Comparison of ENCODE assay signal across 13 cellular contexts in the genomic region with DNA sequence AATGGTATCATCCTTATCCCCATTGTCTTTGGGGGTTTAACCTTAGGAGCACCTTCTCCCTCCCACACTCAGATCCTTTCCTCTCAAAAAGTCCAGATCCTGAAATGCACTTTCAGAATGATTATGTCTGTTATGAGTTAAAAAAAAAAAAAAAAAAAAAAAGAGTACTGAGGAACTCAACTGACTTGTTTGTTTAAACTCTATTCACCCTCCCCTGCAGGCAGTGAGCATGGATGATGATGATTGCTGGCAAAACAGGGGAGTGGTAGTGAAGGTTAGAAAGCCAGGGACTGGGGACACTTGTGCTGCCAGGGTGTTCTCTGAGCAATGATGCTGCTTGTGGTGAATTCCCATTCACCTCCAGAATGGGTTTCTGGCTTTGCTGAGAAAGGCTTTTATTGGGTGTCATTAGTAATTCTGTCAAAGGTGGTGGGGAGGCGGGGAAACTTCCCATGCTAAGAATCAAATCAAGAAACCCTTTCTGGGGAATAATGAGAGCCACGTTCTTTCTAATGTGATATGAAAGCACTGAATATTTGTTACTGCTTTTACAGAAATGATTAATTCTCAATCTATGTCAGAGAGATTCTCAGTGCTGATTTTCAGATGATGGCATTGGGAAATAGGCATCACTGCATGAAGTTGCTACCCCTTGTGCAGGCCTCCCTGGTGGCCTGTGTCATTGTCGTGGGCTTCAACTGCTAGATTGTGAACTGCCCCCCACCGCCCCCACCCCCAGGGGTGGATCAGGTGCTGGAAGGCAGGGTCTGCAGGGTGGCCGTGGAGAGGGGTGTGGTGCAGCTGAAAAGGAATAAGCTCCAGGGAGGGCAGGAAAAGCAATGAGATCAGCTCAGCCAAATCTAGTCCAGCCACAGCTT.
DNase-seq lines count a peak whose midpoint lies in the region; ATAC-seq lines count a peak whose summit lies in the region.
"Had no signal": no experiment of that assay in that cellular context is flagged by ENCODE, and none has a peak within 500 bp of the region (broad histone marks: within the 10 kb centered on the region; RNA-seq: fewer than 3 reads in every experiment).

No MANE protein-coding gene starts in this region.

- peaks cover 8% of the 10 kb centered on the region for H3K36me3 Mint-ChIP-seq in effector memory CD8-positive, alpha-beta T cell (ENCODE audit: insufficient read depth)

- ATAC-seq in HG03432 (IDR thresholded peaks at IDR 0.05; ENCODE audit: unreplicated experiment) (peak; percentile 57), HG03108 (IDR thresholded peaks at IDR 0.05; ENCODE audit: unreplicated experiment) (no peak), GM21723 (IDR thresholded peaks at IDR 0.05; ENCODE audit: unreplicated experiment) (no peak)
- ATAC-seq in effector memory CD8-positive, alpha-beta T cell (replicated peaks), result no peak
- peak; percentile 92 for ATAC-seq in stimulated activated naive CD8-positive, alpha-beta T cell treated with anti-CD3 and anti-CD28 coated beads, Interleukin-15, amount 100 ng/mL, for 72 hours

- DNase-seq in activated T-cell treated with anti-CD3 and anti-CD28 coated beads for 48 hours (ENCODE audit: low read depth) (peak; percentile 44), HuH-7.5 (ENCODE audit: low spot score) (no peak)
- DNase-seq in activated T-cell treated with anti-CD3 and anti-CD28 coated beads, Interleukin-2, amount 50 U/mL, for 1 hour, result no peak
- no peak for DNase-seq in effector memory CD8-positive, alpha-beta T cell
- DNase-seq in stimulated activated naive CD8-positive, alpha-beta T cell treated with anti-CD3 and anti-CD28 coated beads, Interleukin-15, amount 100 ng/mL, for 72 hours, result peak in 1 of 2 donors; percentile 47
- DNase-seq: AML-193, brain microvascular endothelial cell, right cardiac atrium, testis had no signal

- H3K27me3 Mint-ChIP-seq in effector memory CD8-positive, alpha-beta T cell, result no peaks in the 10 kb centered on the region
- H3K27me3 Mint-ChIP-seq in stimulated activated naive CD8-positive, alpha-beta T cell treated with anti-CD3 and anti-CD28 coated beads, Interleukin-15, amount 100 ng/mL, for 72 hours, result peaks cover 6% of the 10 kb centered on the region

- peak overlapping the region; percentile 70 to 78 for H3K4me3 Mint-ChIP-seq in effector memory CD8-positive, alpha-beta T cell
- H3K4me3 Mint-ChIP-seq in stimulated activated naive CD8-positive, alpha-beta T cell treated with anti-CD3 and anti-CD28 coated beads, Interleukin-15, amount 100 ng/mL, for 72 hours, result peak overlapping the region; percentile 1 to 48
- H3K4me3 Mint-ChIP-seq: nephron had no signal

- H3K9me3 Mint-ChIP-seq in effector memory CD8-positive, alpha-beta T cell, result no peaks in the 10 kb centered on the region
- peaks cover 2 to 18% of the 10 kb centered on the region in 2 donors for H3K9me3 Mint-ChIP-seq in stimulated activated naive CD8-positive, alpha-beta T cell treated with anti-CD3 and anti-CD28 coated beads, Interleukin-15, amount 100 ng/mL, for 72 hours
- H3K9me3 Mint-ChIP-seq: nephron had no signal

- peaks cover 28 to 52% of the 10 kb centered on the region in 2 donors for H3K4me1 Mint-ChIP-seq in effector memory CD8-positive, alpha-beta T cell (ENCODE audit: low read depth in 2 of 2)
- peaks cover 24% of the 10 kb centered on the region for H3K4me1 Mint-ChIP-seq in stimulated activated naive CD8-positive, alpha-beta T cell treated with anti-CD3 and anti-CD28 coated beads, Interleukin-15, amount 100 ng/mL, for 72 hours
- H3K4me1 Mint-ChIP-seq: nephron had no signal

- peak overlapping the region; percentile 66 to 92 for H3K27ac Mint-ChIP-seq in effector memory CD8-positive, alpha-beta T cell
- peak overlapping the region; percentile 31 to 38 for H3K27ac Mint-ChIP-seq in stimulated activated naive CD8-positive, alpha-beta T cell treated with anti-CD3 and anti-CD28 coated beads, Interleukin-15, amount 100 ng/mL, for 72 hours
- H3K27ac Mint-ChIP-seq: nephron had no signal

Comparison
In these comparisons a context has a peak if more than half of its experiments do, and no peak if none do; other contexts are left out.
1. ATAC-seq: peak in HG03432 (single experiment) and stimulated activated naive CD8-positive, alpha-beta T cell treated with anti-CD3 and anti-CD28 coated beads, Interleukin-15, amount 100 ng/mL, for 72 hours (single experiment); none in effector memory CD8-positive, alpha-beta T cell (single experiment), HG03108 (single experiment) and GM21723 (single experiment).